ENCODE assay signal across 11 cellular contexts in the genomic region with DNA sequence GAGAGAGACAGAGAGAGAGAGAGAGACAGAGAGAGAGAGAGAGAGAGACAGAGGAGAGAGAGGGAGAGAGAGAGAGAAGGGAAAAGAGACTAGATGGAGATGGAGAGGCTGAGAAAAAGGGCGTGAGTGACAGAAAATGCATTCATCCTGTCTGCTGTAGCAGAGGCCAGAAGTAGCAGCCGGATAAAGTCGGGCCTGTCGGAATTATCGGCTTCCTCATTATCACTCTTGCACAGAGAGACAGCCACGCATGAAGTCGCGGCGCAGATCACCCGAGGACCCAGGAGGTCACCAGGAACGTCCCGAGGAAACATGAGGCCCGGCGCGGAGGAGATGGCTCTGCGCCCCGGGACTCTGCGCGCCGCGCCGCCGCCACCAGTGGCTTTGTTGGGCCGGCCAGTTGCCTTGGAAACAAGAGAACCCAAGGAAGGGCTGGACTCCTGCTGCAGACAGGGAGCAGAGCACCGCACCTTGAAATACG.
DNase-seq lines count a peak whose midpoint lies in the region; FAIRE-seq lines count a peak whose summit lies in the region.
"Had no signal": no experiment of that assay in that cellular context is flagged by ENCODE, and none has a peak within 500 bp of the region (broad histone marks: within the 10 kb centered on the region; RNA-seq: fewer than 3 reads in every experiment).

No MANE protein-coding gene starts in this region.

- in situ Hi-C loops in GM23248 (cut with MboI) = no loop called here

- H3K4me1 ChIP-seq in GM23248 (ENCODE audit: insufficient read depth) (no peaks in the 10 kb centered on the region), small intestine (ENCODE audit: control insufficient read depth in 2 of 2, insufficient read depth in 1 of 2, low read depth in 1 of 2, low read length in 1 of 2) (no peaks in the 10 kb centered on the region)

- intact Hi-C loops in head of caudate nucleus (cut with DNase I) = no loop called here

- no peak for FAIRE-seq in small intestine (lab: Jason Lieb, UNC)

- no peak overlapping the region for H3K4me2 ChIP-seq in GM23248 (ENCODE audit: unreplicated experiment)

- H3K36me3 ChIP-seq in GM23248 (ENCODE audit: low read depth) (no peaks in the 10 kb centered on the region), small intestine (ENCODE audit: control insufficient read depth in 2 of 2, insufficient read depth in 2 of 2, low read length in 2 of 2) (no peaks in the 10 kb centered on the region)

- H3K9me2 ChIP-seq in GM23248 (ENCODE audit: insufficient read depth) = no peaks in the 10 kb centered on the region

- H3K9me3 ChIP-seq in GM23248 (ENCODE audit: low read depth) (no peaks in the 10 kb centered on the region), small intestine (ENCODE audit: control insufficient read depth, low read depth) (no peaks in the 10 kb centered on the region)

- H3K27ac ChIP-seq in GM23248 = no peak overlapping the region
- no peak overlapping the region for H3K27ac ChIP-seq in small intestine (ENCODE audit: low read depth in 1 of 2, low read length in 1 of 2)

- no peaks in the 10 kb centered on the region for H4K20me1 ChIP-seq in GM23248 (ENCODE audit: insufficient read depth)

- H3K27me3 ChIP-seq in GM23248 (replicated peaks; ENCODE audit: insufficient read depth) (peaks cover 5% of the 10 kb centered on the region; the same call in 1 of the 2 replicates), small intestine (ENCODE audit: control insufficient read depth in 2 of 2, insufficient read depth in 2 of 2, low read length in 2 of 2) (no peaks in the 10 kb centered on the region)

- no peak overlapping the region for H3K9ac ChIP-seq in GM23248

- H3K79me2 ChIP-seq in GM23248 (ENCODE audit: insufficient read depth) = no peaks in the 10 kb centered on the region

- H2AFZ ChIP-seq in GM23248 = no peak overlapping the region

- DNase-seq in GM23248 (peak; percentile 2), NCI-H69 (lab: John Stamatoyannopoulos, UW) (peak; percentile 12), head of caudate nucleus (peak; percentile 8 to 76 (median 34)), occipital lobe (lab: John Stamatoyannopoulos, UW) (peak; percentile 40), UCSD-AML1 (lab: John Stamatoyannopoulos, UW; ENCODE audit: unreplicated experiment) (no peak), cortex of kidney (lab: John Stamatoyannopoulos, UW) (no peak), small intestine (no peak)
- DNase-seq in activated CD8-positive, alpha-beta memory T cell treated with anti-CD3 and anti-CD28 coated beads, Interleukin-2, amount 50 U/mL, for 48 hours = no peak
- DNase-seq: Calu3; NCI-H146; stimulated activated naive CD8-positive, alpha-beta T cell treated with anti-CD3 and anti-CD28 coated beads, Interleukin-15, amount 100 ng/mL, for 72 hours had no signal

- H3K4me3 ChIP-seq in GM23248 = no peak overlapping the region
- H3K4me3 ChIP-seq in small intestine (ENCODE audit: low read depth in 1 of 2, low read length in 2 of 2) = no peak overlapping the region

- no peaks in the 10 kb centered on the region for H3F3A ChIP-seq in GM23248 (ENCODE audit: insufficient read depth)

- 1 to 2% methylated on average over 24 to 26 of the region's 26 CpGs for WGBS in GM23248 (ENCODE audit: low coverage in 1 of 2, low lambda C conversion rate in 2 of 2, missing lambda C conversion rate in 2 of 2), 2 experiments
- WGBS in small intestine, 3 donors = 3 to 20% (median 13%) methylated on average over 26 of the region's 26 CpGs

Comparison
In these comparisons a context has a peak if more than half of its experiments do, and no peak if none do; other contexts are left out.
1. DNase-seq: peak in GM23248 (single experiment), NCI-H69 (single experiment), head of caudate nucleus (42 of 42) and occipital lobe (single experiment); none in UCSD-AML1 (single experiment), cortex of kidney (single experiment), small intestine (single experiment) and activated CD8-positive, alpha-beta memory T cell treated with anti-CD3 and anti-CD28 coated beads, Interleukin-2, amount 50 U/mL, for 48 hours (single experiment).